In genomic region chr2:214601852-214602251, GRCh38 we compare ENCODE assay signal across 11 cellular contexts.
"Had no signal": no experiment of that assay in that cellular context is flagged by ENCODE, and none has a peak within 500 bp of the region (broad histone marks: within the 10 kb centered on the region; RNA-seq: fewer than 3 reads in every experiment).

No MANE protein-coding gene starts in this region.

- H3K4me1 ChIP-seq: HAP-1 had no signal

- DNase-seq: GM23248, GOT3, H7, H9, HCEC 1CT, HFFc6 had no signal

- FAIRE-seq: H1, H54 had no signal

- H3K4me3 ChIP-seq: GM23248, GM23338, HAP-1 had no signal

- H3K4me2 ChIP-seq: GM23338 had no signal

- H2AFZ ChIP-seq: GM23248, GM23338 had no signal

- H3K9ac ChIP-seq: GM23248 had no signal

- ATAC-seq: GM23338, HCT116 had no signal

- H3K36me3 ChIP-seq: HAP-1 had no signal

- H3K9me3 ChIP-seq: HAP-1 had no signal

- H3K27ac ChIP-seq: GM23248 had no signal
